Comparison of ENCODE assay signal across 1 cellular context in genomic region chr5:1552469-1553255, GRCh38.
TF ChIP-seq lines count a peak whose summit lies in the region.

No MANE protein-coding gene starts in this region.

TF ChIP-seq in IMR-90, 13 proteins besides CTCF, POLR2A, EP300 and RAD21 (continued from another document):
- TF ChIP-seq USF2 (IDR thresholded peaks at IDR 0.05; ENCODE audit: low read depth, low read length), result no peak
- TF ChIP-seq BHLHE40 (IDR thresholded peaks at IDR 0.05; ENCODE audit: low read depth, low read length), result no peak
- TF ChIP-seq FOS (IDR thresholded peaks at IDR 0.05; ENCODE audit: low read depth, low read length), result no peak
- no peak for TF ChIP-seq MXI1 (IDR thresholded peaks at IDR 0.05; ENCODE audit: borderline replicate concordance, low read depth, low read length)
